ENCODE assay signal across 1 cellular context in genomic region chr9:113350338-113350672, GRCh38.
TF ChIP-seq lines count a peak whose summit lies in the region.

No MANE protein-coding gene starts in this region.

TF ChIP-seq in HepG2, 621 proteins besides CTCF, POLR2A, EP300 and RAD21:
- TF ChIP-seq ZNF598 (CRISPR knock-in tag; IDR thresholded peaks at IDR 0.05; ENCODE audit: borderline replicate concordance) (no peak), EED (CRISPR knock-in tag; IDR thresholded peaks at IDR 0.05) (no peak), TRIM22 (IDR thresholded peaks at IDR 0.05) (no peak)
TF ChIP-seq in HepG2: peak in this region for 0.
